Comparison of ENCODE assay signal across 21 cellular contexts in the genomic region with DNA sequence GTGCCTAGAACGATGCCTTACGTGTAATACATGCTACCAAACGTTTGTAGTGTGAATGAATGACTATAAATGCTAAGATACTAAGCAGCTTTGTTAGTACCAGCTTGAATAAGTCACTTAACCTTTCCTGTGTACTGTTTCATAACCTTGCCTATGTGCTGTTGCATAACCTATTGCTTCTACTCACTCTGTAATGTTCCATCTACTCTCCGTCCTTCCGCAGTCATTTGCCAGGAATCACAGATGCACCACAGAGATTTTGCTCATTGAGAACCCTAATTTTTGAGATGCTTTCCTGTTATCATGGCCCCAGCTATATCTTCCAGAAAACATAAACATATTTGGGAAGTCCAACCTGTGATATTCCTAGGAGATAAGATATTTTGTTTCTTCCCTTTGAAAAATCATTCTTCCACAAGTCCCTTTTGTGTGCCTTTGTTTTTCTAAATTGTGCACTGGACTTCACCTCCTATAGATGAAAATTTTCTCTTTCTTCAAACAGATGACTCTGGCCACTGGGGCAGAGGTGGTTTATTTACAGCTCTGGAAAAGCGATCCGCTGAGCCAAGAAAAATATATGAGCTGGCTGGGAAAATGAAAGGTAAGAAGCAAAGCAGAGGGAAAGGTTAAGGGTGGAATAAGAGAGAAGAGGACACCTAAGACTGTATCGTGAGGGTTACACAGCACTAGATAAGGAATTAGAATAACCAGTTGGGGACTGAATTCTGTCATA.
"Had no signal": no experiment of that assay in that cellular context is flagged by ENCODE, and none has a peak within 500 bp of the region (broad histone marks: within the 10 kb centered on the region; RNA-seq: fewer than 3 reads in every experiment).

No MANE protein-coding gene starts in this region.

- H3K36me3 ChIP-seq: uterus had no signal

- H3K27me3 Mint-ChIP-seq: activated CD4-positive, alpha-beta memory T cell treated with anti-CD3 and anti-CD28 coated beads for 36 hours; activated CD4-positive, alpha-beta T cell treated with anti-CD3 and anti-CD28 coated beads for 36 hours; activated CD8-positive, alpha-beta memory T cell treated with anti-CD3 and anti-CD28 coated beads, Interleukin-2, amount 10 ng/mL, durations not matched to agents 7 days and 5 days; activated naive CD4-positive, alpha-beta T cell treated with anti-CD3 and anti-CD28 coated beads, Interleukin-2, amount 10 ng/mL, durations not matched to agents 7 days and 5 days; T-helper 17 cell had no signal

- H3K79me2 ChIP-seq: hepatocyte had no signal

- H3K27ac Mint-ChIP-seq: activated CD4-positive, alpha-beta memory T cell treated with anti-CD3 and anti-CD28 coated beads for 36 hours; activated CD4-positive, alpha-beta T cell treated with anti-CD3 and anti-CD28 coated beads for 36 hours; activated CD8-positive, alpha-beta memory T cell treated with anti-CD3 and anti-CD28 coated beads, Interleukin-2, amount 10 ng/mL, durations not matched to agents 7 days and 5 days; activated naive CD4-positive, alpha-beta T cell treated with anti-CD3 and anti-CD28 coated beads, Interleukin-2, amount 10 ng/mL, durations not matched to agents 7 days and 5 days; nephron; T-helper 17 cell had no signal

- H3K4me1 Mint-ChIP-seq: nephron had no signal

- H3K4me1 ChIP-seq: body of pancreas, tibial nerve, uterus had no signal

- H3K9me3 Mint-ChIP-seq: activated CD4-positive, alpha-beta memory T cell treated with anti-CD3 and anti-CD28 coated beads for 36 hours; activated naive CD4-positive, alpha-beta T cell treated with anti-CD3 and anti-CD28 coated beads, Interleukin-2, amount 10 ng/mL, durations not matched to agents 7 days and 5 days had no signal

- ATAC-seq: activated CD4-positive, alpha-beta T cell treated with anti-CD3 and anti-CD28 coated beads for 36 hours; activated CD8-positive, alpha-beta memory T cell treated with anti-CD3 and anti-CD28 coated beads, Interleukin-2, amount 10 ng/mL, durations not matched to agents 7 days and 5 days; body of pancreas; left ventricle myocardium superior; T-helper 17 cell had no signal

- H3K27ac ChIP-seq: body of pancreas, hepatocyte, skin epidermis, tibial nerve, uterus had no signal

- H2AFZ ChIP-seq: hepatocyte had no signal

- H3K4me3 Mint-ChIP-seq: activated CD4-positive, alpha-beta memory T cell treated with anti-CD3 and anti-CD28 coated beads for 36 hours; activated CD4-positive, alpha-beta T cell treated with anti-CD3 and anti-CD28 coated beads for 36 hours; activated CD8-positive, alpha-beta memory T cell treated with anti-CD3 and anti-CD28 coated beads, Interleukin-2, amount 10 ng/mL, durations not matched to agents 7 days and 5 days; activated naive CD4-positive, alpha-beta T cell treated with anti-CD3 and anti-CD28 coated beads, Interleukin-2, amount 10 ng/mL, durations not matched to agents 7 days and 5 days; nephron; T-helper 17 cell had no signal

- DNase-seq: activated CD4-positive, alpha-beta memory T cell treated with anti-CD3 and anti-CD28 coated beads for 36 hours; activated CD4-positive, alpha-beta T cell treated with anti-CD3 and anti-CD28 coated beads for 36 hours; activated CD8-positive, alpha-beta memory T cell treated with anti-CD3 and anti-CD28 coated beads, Interleukin-2, amount 10 ng/mL, durations not matched to agents 7 days and 5 days; activated naive CD4-positive, alpha-beta T cell treated with anti-CD3 and anti-CD28 coated beads, Interleukin-2, amount 10 ng/mL, durations not matched to agents 7 days and 5 days; activated T-cell treated with anti-CD3 and anti-CD28 coated beads, Interleukin-2, amount 50 U/mL, for 1 hour; body of pancreas; effector memory CD4-positive, alpha-beta T cell; left ventricle myocardium superior; mesendoderm; retina; stimulated activated CD4-positive, alpha-beta T cell treated with anti-CD3 and anti-CD28 coated beads, Interleukin-15, amount 100 ng/mL, for 24 hours; stimulated activated CD4-positive, alpha-beta T cell treated with anti-CD3 and anti-CD28 coated beads, Interleukin-4, amount 100 ng/mL, for 4 hours; stimulated activated CD8-positive, alpha-beta memory T cell treated with anti-CD3 and anti-CD28 coated beads, Interleukin-4, amount 100 ng/mL, for 48 hours; stimulated activated naive CD4-positive, alpha-beta T cell treated with Interleukin-2 at 50 U/mL for 16 hours; substantia nigra; T-helper 17 cell; uterus had no signal

- H3K4me2 ChIP-seq: hepatocyte had no signal

- H3K4me3 ChIP-seq: body of pancreas, hepatocyte, skin epidermis, tibial nerve, uterus had no signal

- H3K27me3 ChIP-seq: body of pancreas, hepatocyte, tibial nerve, uterus had no signal

- H3K9me3 ChIP-seq: body of pancreas, tibial nerve, uterus had no signal
